Comparison of ENCODE assay signal across 8 cellular contexts in the genomic region with DNA sequence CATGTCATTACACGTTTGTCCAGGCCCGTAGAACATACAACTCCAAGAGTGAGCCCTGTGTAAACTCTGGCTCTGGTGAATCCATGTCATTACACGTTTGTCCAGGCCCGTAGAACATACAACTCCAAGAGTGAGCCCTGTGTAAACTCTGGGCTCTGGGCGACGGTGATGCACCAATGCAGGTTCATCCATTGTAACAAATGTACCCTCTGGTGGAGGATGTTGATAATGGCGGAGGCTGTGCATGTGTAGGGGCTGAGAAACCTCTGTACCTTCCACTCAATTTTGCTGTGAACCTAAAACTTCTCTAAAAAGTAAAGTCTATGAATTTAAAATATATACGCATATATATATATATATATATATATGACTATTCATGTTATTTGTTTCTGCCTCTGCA. TPM values are rescaled to one million over a fixed set of nuclear protein-coding genes. Genes with fewer than 3 reads are reported as not detected.
DNase-seq lines count a peak whose midpoint lies in the region; ATAC-seq and TF ChIP-seq lines count a peak whose summit lies in the region.
"Not testable (repeated sequence)": the region's sequence is repeated elsewhere in the genome, so short reads cannot be mapped to it uniquely, and the experiment has no call there.

No MANE protein-coding gene starts in this region.

- CTCF ChIA-PET in activated CD8-positive, alpha-beta T cell treated with anti-CD3 and anti-CD28 coated beads, Interleukin-2, amount 10 ng/mL, durations not matched to agents 7 days and 5 days (lab: Charles Lee), result interaction anchor here (3.1 kb wide), 1 partner anchor 466 kb away, joined by 18 read pairs; no protein-coding TSS in a partner anchor

- not testable (repeated sequence) for ATAC-seq in activated CD8-positive, alpha-beta T cell treated with anti-CD3 and anti-CD28 coated beads, Interleukin-2, amount 10 ng/mL, durations not matched to agents 7 days and 5 days
- peak; percentile 76 for ATAC-seq in esophagus mucosa
- ATAC-seq in left lung, result peak; percentile 40

- not testable (repeated sequence) for H3K27me3 Mint-ChIP-seq in activated CD8-positive, alpha-beta T cell treated with anti-CD3 and anti-CD28 coated beads, Interleukin-2, amount 10 ng/mL, durations not matched to agents 7 days and 5 days (ENCODE audit: low read depth)

- peak; percentile 27 to 43 for TF ChIP-seq CTCF in left lung (IDR thresholded peaks at IDR 0.05)

- H3K27ac ChIP-seq in Karpas-422 (ENCODE audit: low read length); left lung: not testable (repeated sequence)

- H4K20me1 ChIP-seq in Karpas-422 (ENCODE audit: insufficient read depth, low read depth, low read length), result not testable (repeated sequence)

- not testable (repeated sequence) for H3K4me3 ChIP-seq in Karpas-422 (ENCODE audit: low read length); left lung

- H3K36me3 ChIP-seq in Karpas-422 (ENCODE audit: insufficient read depth, low read length); left lung: not testable (repeated sequence)

- not testable (repeated sequence) for H3K9ac ChIP-seq in Karpas-422 (ENCODE audit: low read length)

- H3K36me3 Mint-ChIP-seq in activated CD8-positive, alpha-beta T cell treated with anti-CD3 and anti-CD28 coated beads, Interleukin-2, amount 10 ng/mL, durations not matched to agents 7 days and 5 days (ENCODE audit: low read depth), result not testable (repeated sequence)

- H3K4me2 ChIP-seq in Karpas-422 (ENCODE audit: low read depth, low read length, poor library complexity, severe bottlenecking), result not testable (repeated sequence)

- DNase-seq in DMS153 (lab: John Stamatoyannopoulos, UW), result peak; percentile 63
- DNase-seq in Karpas-422, result peak; percentile 63
- peak; percentile 3 for DNase-seq in NCI-H2227 (lab: John Stamatoyannopoulos, UW; ENCODE audit: unreplicated experiment)
- peak; percentile 62 to 79 for DNase-seq in SHP77 (lab: John Stamatoyannopoulos, UW)
- peak; percentile 35 for DNase-seq in activated CD8-positive, alpha-beta T cell treated with anti-CD3 and anti-CD28 coated beads, Interleukin-2, amount 10 ng/mL, durations not matched to agents 7 days and 5 days
- DNase-seq in left lung, result not testable (repeated sequence)
- DNase-seq in stimulated activated CD4-positive, alpha-beta T cell treated with anti-CD3 and anti-CD28 coated beads, Interleukin-15, amount 100 ng/mL, for 24 hours, result peak; percentile 19

- H3K4me1 Mint-ChIP-seq in activated CD8-positive, alpha-beta T cell treated with anti-CD3 and anti-CD28 coated beads, Interleukin-2, amount 10 ng/mL, durations not matched to agents 7 days and 5 days (ENCODE audit: low read depth), result not testable (repeated sequence)

- H3K79me2 ChIP-seq in Karpas-422 (ENCODE audit: low read length), result not testable (repeated sequence)

- not testable (repeated sequence) for H3K4me1 ChIP-seq in Karpas-422 (ENCODE audit: low read length); left lung

- POLR2A ChIA-PET in activated CD8-positive, alpha-beta T cell treated with anti-CD3 and anti-CD28 coated beads, Interleukin-2, amount 10 ng/mL, durations not matched to agents 7 days and 5 days (lab: Charles Lee), result not testable (repeated sequence)

- not testable (repeated sequence) for H3K9me3 ChIP-seq in Karpas-422 (ENCODE audit: low read length); left lung

- not testable (repeated sequence) for H3K27me3 ChIP-seq in Karpas-422 (ENCODE audit: low read length); left lung

- not testable (repeated sequence) for H3K9me2 ChIP-seq in Karpas-422 (replicated peaks; ENCODE audit: insufficient read depth, low read length)

- not testable (repeated sequence) for H3K4me3 Mint-ChIP-seq in activated CD8-positive, alpha-beta T cell treated with anti-CD3 and anti-CD28 coated beads, Interleukin-2, amount 10 ng/mL, durations not matched to agents 7 days and 5 days

- intact Hi-C loops in left lung (cut with DNase I), result loop anchor here in 1 of 2 donors (5.0 kb wide), 1 partner anchor 404 kb away; no protein-coding TSS in a partner anchor

- H3K27ac Mint-ChIP-seq in activated CD8-positive, alpha-beta T cell treated with anti-CD3 and anti-CD28 coated beads, Interleukin-2, amount 10 ng/mL, durations not matched to agents 7 days and 5 days, result not testable (repeated sequence)

- H2AFZ ChIP-seq in Karpas-422 (ENCODE audit: low read length), result not testable (repeated sequence)

- not testable (repeated sequence) for H3K9me3 Mint-ChIP-seq in activated CD8-positive, alpha-beta T cell treated with anti-CD3 and anti-CD28 coated beads, Interleukin-2, amount 10 ng/mL, durations not matched to agents 7 days and 5 days (ENCODE audit: insufficient read depth)

RNA-seq across cellular contexts. Expression of a gene that starts 47.1 kb away (rescaled TPM):
- total RNA-seq in Karpas-422 (2014; rRNA removed; shearing (Covaris generic); ENCODE audit: low replicate concordance), result 60.9 and 69.6 TPM in 2 replicates
- total RNA-seq in activated CD8-positive, alpha-beta T cell treated with anti-CD3 and anti-CD28 coated beads, Interleukin-2, amount 10 ng/mL, durations not matched to agents 7 days and 5 days, result 10 to 100 TPM; 69.0 to 74.5 TPM
- total RNA-seq in esophagus mucosa (55.9 TPM), left lung (10 to 100 TPM; 32.4 to 41.3 TPM)
